Comparison of ENCODE assay signal across 8 cellular contexts in the genomic region with DNA sequence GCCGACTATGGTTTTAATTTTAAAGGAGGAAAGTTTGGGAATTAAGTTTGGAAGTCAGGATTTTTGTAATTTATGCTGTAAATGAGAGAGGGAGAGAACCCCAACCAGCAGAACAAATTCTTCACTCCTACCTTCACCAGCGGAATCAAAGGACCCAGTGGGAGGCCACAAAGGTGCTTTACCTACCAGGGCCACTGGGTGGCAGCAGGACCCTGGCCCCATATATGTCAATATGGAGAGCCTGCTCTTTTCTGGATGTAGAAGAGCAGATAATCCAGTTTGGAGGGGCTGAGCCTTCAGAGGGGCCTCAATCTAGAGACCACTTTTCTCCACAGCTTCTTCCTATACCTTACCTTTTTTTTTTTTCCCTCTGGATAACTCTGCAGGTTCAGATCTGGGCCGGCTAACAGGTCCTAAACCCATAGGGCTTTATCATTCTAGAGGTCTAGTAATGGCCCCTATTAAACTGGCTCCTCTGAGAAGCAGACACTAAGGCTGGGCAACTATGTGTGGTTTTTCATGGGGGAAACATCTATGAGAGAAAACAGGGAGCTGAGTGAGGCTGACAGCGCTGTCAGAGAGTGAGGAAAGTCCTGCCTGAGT. TPM values are rescaled to one million over a fixed set of nuclear protein-coding genes. Genes with fewer than 3 reads are reported as not detected.
DNase-seq lines count a peak whose midpoint lies in the region; ATAC-seq and TF ChIP-seq lines count a peak whose summit lies in the region.

No MANE protein-coding gene starts in this region.

- ATAC-seq in Right ventricle myocardium inferior = peak; percentile 69
- peak; percentile 66 to 85 (median 74) for ATAC-seq in psoas muscle
- no peak for ATAC-seq in HG03095 (IDR thresholded peaks at IDR 0.05; ENCODE audit: unreplicated experiment)

- WGBS in psoas muscle, 3 donors = 49 to 57% (median 55%) methylated on average over 4 of the region's 4 CpGs

- H3K27ac ChIP-seq in KOPT-K1 (ENCODE audit: low read depth, low read length, poor library complexity, severe bottlenecking) (peak overlapping the region; percentile 14), psoas muscle (no peak overlapping the region)

- no peak overlapping the region for H3K4me3 ChIP-seq in psoas muscle

- H3K27me3 ChIP-seq in psoas muscle (ENCODE audit: insufficient read depth in 3 of 3, low read length in 2 of 3) = no peaks in the 10 kb centered on the region

- H3K36me3 ChIP-seq in KOPT-K1 (ENCODE audit: insufficient read depth, low read length) (no peaks in the 10 kb centered on the region), psoas muscle (ENCODE audit: insufficient read depth in 1 of 2, low read depth in 1 of 2) (no peaks in the 10 kb centered on the region)

- peak; percentile 95 for TF ChIP-seq CTCF in psoas muscle (IDR thresholded peaks at IDR 0.05)

- DNase-seq in NCI-H2081 (lab: John Stamatoyannopoulos, UW) (peak; percentile 55), NCI-H2081 treated with DMSO at 0.1 percent for 48 hours (lab: John Stamatoyannopoulos, UW) (no peak), SKM-1 treated with dmso at 0.1 percent for 144 hours (lab: John Stamatoyannopoulos, UW; ENCODE audit: unreplicated experiment) (peak; percentile 58), Right ventricle myocardium inferior (ENCODE audit: missing footprints) (peak; percentile 80), psoas muscle (peak; percentile 71 to 86)
- DNase-seq in activated naive CD4-positive, alpha-beta T cell treated with Interleukin-2 at 50 U/mL for 16 hours = peak; percentile 83

- H3K9me3 ChIP-seq in KOPT-K1 (ENCODE audit: insufficient read depth, low read length, poor library complexity, severe bottlenecking) (no peaks in the 10 kb centered on the region), psoas muscle (no peaks in the 10 kb centered on the region)

- intact Hi-C loops in Right ventricle myocardium inferior (cut with DNase I) = loop anchor here (1.0 to 2.0 kb wide), 2 partner anchors 95 to 180 kb away; partner anchors contain the start of gene SEC31B
- intact Hi-C loops in psoas muscle (cut with DNase I) = loop anchor here (1.0 to 10.0 kb wide), 5 partner anchors 34 to 536 kb away; no protein-coding TSS in a partner anchor

- peaks cover 15% of the 10 kb centered on the region for H3K4me1 ChIP-seq in psoas muscle

RNA-seq across cellular contexts. Expression of gene SCD, which starts 8.5 kb away (rescaled TPM):
- 53.6 TPM for total RNA-seq in Right ventricle myocardium inferior
- 10 to 100 TPM in 3 of 4 donors, 1 to 10 TPM in 1; 2.3 to 18.4 (median 12.8) TPM for total RNA-seq in psoas muscle
- 1 to 10 TPM; 1.1 to 9.5 (median 2.1) TPM for polyA plus RNA-seq in psoas muscle

RNA-seq across cellular contexts. Expression of gene PKD2L1, which starts 8.5 kb away (rescaled TPM):
- not detected for total RNA-seq in Right ventricle myocardium inferior
- total RNA-seq in psoas muscle = not detected
- polyA plus RNA-seq in psoas muscle = not detected

RNA-seq across cellular contexts. Expression of gene BLOC1S2, which starts 52.1 kb away (rescaled TPM):
- 20.9 TPM for total RNA-seq in Right ventricle myocardium inferior
- 10 to 100 TPM; 36.5 to 89.0 (median 64.4) TPM for total RNA-seq in psoas muscle
- 100 to 1,000 TPM in 1 of 3 donors, 10 to 100 TPM in 2; 81.2 to 318 (median 89.6) TPM for polyA plus RNA-seq in psoas muscle
